1 cellular context compared by ENCODE assay signal in genomic region chr1:229894535-229894934, GRCh38.
TF ChIP-seq lines count a peak whose summit lies in the region.

No MANE protein-coding gene starts in this region.

TF ChIP-seq in HEK293, 187 proteins besides CTCF, POLR2A, EP300 and RAD21 (continued from another document):
- TF ChIP-seq, protein P1, sequence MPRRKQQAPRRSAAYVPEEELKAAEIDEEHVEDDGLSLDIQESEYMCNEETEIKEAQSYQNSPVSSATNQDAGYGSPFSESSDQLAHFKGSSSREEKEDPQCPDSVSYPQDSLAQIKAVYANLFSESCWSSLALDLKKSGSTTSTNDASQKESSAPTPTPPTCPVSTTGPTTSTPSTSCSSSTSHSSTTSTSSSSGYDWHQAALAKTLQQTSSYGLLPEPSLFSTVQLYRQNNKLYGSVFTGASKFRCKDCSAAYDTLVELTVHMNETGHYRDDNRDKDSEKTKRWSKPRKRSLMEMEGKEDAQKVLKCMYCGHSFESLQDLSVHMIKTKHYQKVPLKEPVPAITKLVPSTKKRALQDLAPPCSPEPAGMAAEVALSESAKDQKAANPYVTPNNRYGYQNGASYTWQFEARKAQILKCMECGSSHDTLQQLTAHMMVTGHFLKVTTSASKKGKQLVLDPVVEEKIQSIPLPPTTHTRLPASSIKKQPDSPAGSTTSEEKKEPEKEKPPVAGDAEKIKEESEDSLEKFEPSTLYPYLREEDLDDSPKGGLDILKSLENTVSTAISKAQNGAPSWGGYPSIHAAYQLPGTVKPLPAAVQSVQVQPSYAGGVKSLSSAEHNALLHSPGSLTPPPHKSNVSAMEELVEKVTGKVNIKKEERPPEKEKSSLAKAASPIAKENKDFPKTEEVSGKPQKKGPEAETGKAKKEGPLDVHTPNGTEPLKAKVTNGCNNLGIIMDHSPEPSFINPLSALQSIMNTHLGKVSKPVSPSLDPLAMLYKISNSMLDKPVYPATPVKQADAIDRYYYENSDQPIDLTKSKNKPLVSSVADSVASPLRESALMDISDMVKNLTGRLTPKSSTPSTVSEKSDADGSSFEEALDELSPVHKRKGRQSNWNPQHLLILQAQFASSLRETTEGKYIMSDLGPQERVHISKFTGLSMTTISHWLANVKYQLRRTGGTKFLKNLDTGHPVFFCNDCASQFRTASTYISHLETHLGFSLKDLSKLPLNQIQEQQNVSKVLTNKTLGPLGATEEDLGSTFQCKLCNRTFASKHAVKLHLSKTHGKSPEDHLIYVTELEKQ (tag by site-specific recombination; IDR thresholded peaks at IDR 0.05; ENCODE audit: borderline replicate concordance), result no peak
- TF ChIP-seq HOXC10 (CRISPR knock-in tag; IDR thresholded peaks at IDR 0.05) (no peak), ZBTB7A (tag by site-specific recombination; IDR thresholded peaks at IDR 0.05; ENCODE audit: low read depth) (no peak), ZNF335 (tag by site-specific recombination; conservative IDR thresholded peaks at IDR 0.05) (peak; percentile 50), ZNF404 (tag by site-specific recombination; IDR thresholded peaks at IDR 0.05) (no peak), ZNF121 (tag by site-specific recombination; IDR thresholded peaks at IDR 0.05) (no peak), YY1 (tag by site-specific recombination; IDR thresholded peaks at IDR 0.05) (no peak), BCL11B (tag by site-specific recombination; IDR thresholded peaks at IDR 0.05; ENCODE audit: low read depth) (no peak), ZBTB1 (tag by site-specific recombination; IDR thresholded peaks at IDR 0.05) (no peak), ZNF626 (tag by site-specific recombination; IDR thresholded peaks at IDR 0.05) (no peak), SCRT1 (tag by site-specific recombination; IDR thresholded peaks at IDR 0.05; ENCODE audit: borderline replicate concordance) (no peak), ZNF777 (tag by site-specific recombination; IDR thresholded peaks at IDR 0.05; ENCODE audit: borderline replicate concordance) (no peak), ZNF354C (tag by site-specific recombination; IDR thresholded peaks at IDR 0.05; ENCODE audit: borderline replicate concordance, low read depth) (no peak), ZNF391 (tag by site-specific recombination; IDR thresholded peaks at IDR 0.05; ENCODE audit: borderline replicate concordance, low read depth) (0 out of 2 replicates have a peak, but pooled peaks have one; percentile 27), GLIS1 (tag by site-specific recombination; IDR thresholded peaks at IDR 0.05) (0 out of 2 replicates have a peak, but pooled peaks have one; percentile 3), KLF16 (tag by site-specific recombination; IDR thresholded peaks at IDR 0.05) (no peak), ZBTB21 (tag by site-specific recombination; IDR thresholded peaks at IDR 0.05) (peak; percentile 22; the same call in 1 of the 2 replicates), ZNF169 (tag by site-specific recombination; IDR thresholded peaks at IDR 0.05) (no peak), ZNF654 (tag by site-specific recombination; IDR thresholded peaks at IDR 0.05; ENCODE audit: low read depth) (no peak), ZBTB44 (tag by site-specific recombination; IDR thresholded peaks at IDR 0.05) (no peak), ZNF23 (tag by site-specific recombination; IDR thresholded peaks at IDR 0.05; ENCODE audit: borderline replicate concordance) (no peak), ZNF561 (tag by site-specific recombination; IDR thresholded peaks at IDR 0.05; ENCODE audit: borderline replicate concordance) (no peak), ZFP41 (tag by site-specific recombination; IDR thresholded peaks at IDR 0.05; ENCODE audit: borderline replicate concordance) (no peak), SALL2 (tag by site-specific recombination; IDR thresholded peaks at IDR 0.05; ENCODE audit: borderline replicate concordance) (no peak), ZNF214 (tag by site-specific recombination; IDR thresholded peaks at IDR 0.05; ENCODE audit: borderline replicate concordance) (no peak), TCF7L2 (IDR thresholded peaks at IDR 0.05; ENCODE audit: borderline replicate concordance, low read depth, low read length) (no peak), ZFP37 (tag by site-specific recombination; IDR thresholded peaks at IDR 0.05) (peak; percentile 45; the same call in 1 of the 2 replicates), PRDM1 (tag by site-specific recombination; IDR thresholded peaks at IDR 0.05) (peak; percentile 6; the same call in 1 of the 2 replicates), ZNF223 (tag by site-specific recombination; IDR thresholded peaks at IDR 0.05) (no peak), ZNF623 (tag by site-specific recombination; IDR thresholded peaks at IDR 0.05) (no peak), ZNF596 (tag by site-specific recombination; IDR thresholded peaks at IDR 0.05) (no peak), ATF2 (tag by site-specific recombination; IDR thresholded peaks at IDR 0.05; ENCODE audit: low read depth) (no peak), ZNF571 (tag by site-specific recombination; IDR thresholded peaks at IDR 0.05) (no peak), KLF10 (tag by site-specific recombination; IDR thresholded peaks at IDR 0.05) (no peak), ZNF610 (tag by site-specific recombination; IDR thresholded peaks at IDR 0.05; ENCODE audit: borderline replicate concordance) (no peak), ZFP69B (tag by site-specific recombination; IDR thresholded peaks at IDR 0.05) (no peak), EGR2 (tag by site-specific recombination; IDR thresholded peaks at IDR 0.05; ENCODE audit: low read depth) (no peak), ZBTB48 (tag by site-specific recombination; IDR thresholded peaks at IDR 0.05) (peak; percentile 27; the same call in 1 of the 2 replicates), ZNF768 (tag by site-specific recombination; IDR thresholded peaks at IDR 0.05) (no peak), BCL6B (tag by site-specific recombination; IDR thresholded peaks at IDR 0.05) (no peak)
- TF ChIP-seq, protein P2, sequence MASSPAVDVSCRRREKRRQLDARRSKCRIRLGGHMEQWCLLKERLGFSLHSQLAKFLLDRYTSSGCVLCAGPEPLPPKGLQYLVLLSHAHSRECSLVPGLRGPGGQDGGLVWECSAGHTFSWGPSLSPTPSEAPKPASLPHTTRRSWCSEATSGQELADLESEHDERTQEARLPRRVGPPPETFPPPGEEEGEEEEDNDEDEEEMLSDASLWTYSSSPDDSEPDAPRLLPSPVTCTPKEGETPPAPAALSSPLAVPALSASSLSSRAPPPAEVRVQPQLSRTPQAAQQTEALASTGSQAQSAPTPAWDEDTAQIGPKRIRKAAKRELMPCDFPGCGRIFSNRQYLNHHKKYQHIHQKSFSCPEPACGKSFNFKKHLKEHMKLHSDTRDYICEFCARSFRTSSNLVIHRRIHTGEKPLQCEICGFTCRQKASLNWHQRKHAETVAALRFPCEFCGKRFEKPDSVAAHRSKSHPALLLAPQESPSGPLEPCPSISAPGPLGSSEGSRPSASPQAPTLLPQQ (tag by site-specific recombination; IDR thresholded peaks at IDR 0.05), result 0 out of 2 replicates have a peak, but pooled peaks have one; percentile 13
- TF ChIP-seq, protein P3, sequence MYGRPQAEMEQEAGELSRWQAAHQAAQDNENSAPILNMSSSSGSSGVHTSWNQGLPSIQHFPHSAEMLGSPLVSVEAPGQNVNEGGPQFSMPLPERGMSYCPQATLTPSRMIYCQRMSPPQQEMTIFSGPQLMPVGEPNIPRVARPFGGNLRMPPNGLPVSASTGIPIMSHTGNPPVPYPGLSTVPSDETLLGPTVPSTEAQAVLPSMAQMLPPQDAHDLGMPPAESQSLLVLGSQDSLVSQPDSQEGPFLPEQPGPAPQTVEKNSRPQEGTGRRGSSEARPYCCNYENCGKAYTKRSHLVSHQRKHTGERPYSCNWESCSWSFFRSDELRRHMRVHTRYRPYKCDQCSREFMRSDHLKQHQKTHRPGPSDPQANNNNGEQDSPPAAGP (tag by site-specific recombination; IDR thresholded peaks at IDR 0.05), result no peak
- TF ChIP-seq, protein P4, sequence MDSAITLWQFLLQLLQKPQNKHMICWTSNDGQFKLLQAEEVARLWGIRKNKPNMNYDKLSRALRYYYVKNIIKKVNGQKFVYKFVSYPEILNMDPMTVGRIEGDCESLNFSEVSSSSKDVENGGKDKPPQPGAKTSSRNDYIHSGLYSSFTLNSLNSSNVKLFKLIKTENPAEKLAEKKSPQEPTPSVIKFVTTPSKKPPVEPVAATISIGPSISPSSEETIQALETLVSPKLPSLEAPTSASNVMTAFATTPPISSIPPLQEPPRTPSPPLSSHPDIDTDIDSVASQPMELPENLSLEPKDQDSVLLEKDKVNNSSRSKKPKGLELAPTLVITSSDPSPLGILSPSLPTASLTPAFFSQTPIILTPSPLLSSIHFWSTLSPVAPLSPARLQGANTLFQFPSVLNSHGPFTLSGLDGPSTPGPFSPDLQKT (IDR thresholded peaks at IDR 0.05; ENCODE audit: borderline replicate concordance, low read depth, low read length), result no peak
- TF ChIP-seq, protein P5, sequence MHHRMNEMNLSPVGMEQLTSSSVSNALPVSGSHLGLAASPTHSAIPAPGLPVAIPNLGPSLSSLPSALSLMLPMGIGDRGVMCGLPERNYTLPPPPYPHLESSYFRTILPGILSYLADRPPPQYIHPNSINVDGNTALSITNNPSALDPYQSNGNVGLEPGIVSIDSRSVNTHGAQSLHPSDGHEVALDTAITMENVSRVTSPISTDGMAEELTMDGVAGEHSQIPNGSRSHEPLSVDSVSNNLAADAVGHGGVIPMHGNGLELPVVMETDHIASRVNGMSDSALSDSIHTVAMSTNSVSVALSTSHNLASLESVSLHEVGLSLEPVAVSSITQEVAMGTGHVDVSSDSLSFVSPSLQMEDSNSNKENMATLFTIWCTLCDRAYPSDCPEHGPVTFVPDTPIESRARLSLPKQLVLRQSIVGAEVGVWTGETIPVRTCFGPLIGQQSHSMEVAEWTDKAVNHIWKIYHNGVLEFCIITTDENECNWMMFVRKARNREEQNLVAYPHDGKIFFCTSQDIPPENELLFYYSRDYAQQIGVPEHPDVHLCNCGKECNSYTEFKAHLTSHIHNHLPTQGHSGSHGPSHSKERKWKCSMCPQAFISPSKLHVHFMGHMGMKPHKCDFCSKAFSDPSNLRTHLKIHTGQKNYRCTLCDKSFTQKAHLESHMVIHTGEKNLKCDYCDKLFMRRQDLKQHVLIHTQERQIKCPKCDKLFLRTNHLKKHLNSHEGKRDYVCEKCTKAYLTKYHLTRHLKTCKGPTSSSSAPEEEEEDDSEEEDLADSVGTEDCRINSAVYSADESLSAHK (tag by site-specific recombination; IDR thresholded peaks at IDR 0.05), result no peak
